Comparison of ENCODE assay signal across 16 cellular contexts in genomic region chr2:8495189-8495855, GRCh38.
DNase-seq lines count a peak whose midpoint lies in the region; ATAC-seq and TF ChIP-seq lines count a peak whose summit lies in the region.
"Had no signal": no experiment of that assay in that cellular context is flagged by ENCODE, and none has a peak within 500 bp of the region (broad histone marks: within the 10 kb centered on the region; RNA-seq: fewer than 3 reads in every experiment).

No MANE protein-coding gene starts in this region.

- no peak for ATAC-seq in GM18858 (IDR thresholded peaks at IDR 0.05; ENCODE audit: unreplicated experiment)
- ATAC-seq: GM23338 had no signal

- no peak overlapping the region for H3K4me2 ChIP-seq in mesenchymal stem cell (ENCODE audit: low read length, poor library complexity, severe bottlenecking)
- H3K4me2 ChIP-seq: GM23338 had no signal

- H2BK12ac ChIP-seq in mesenchymal stem cell (ENCODE audit: low read length in 2 of 2) = no peak overlapping the region

- no peak overlapping the region for H3K23ac ChIP-seq in mesenchymal stem cell (ENCODE audit: low read length in 2 of 2)

- H3K36me3 ChIP-seq in mesenchymal stem cell (ENCODE audit: control insufficient read depth in 1 of 2, insufficient read depth in 2 of 2, low read depth in 1 of 2, low read length in 2 of 2) (no peaks in the 10 kb centered on the region), Caco-2 (ENCODE audit: control insufficient read depth, insufficient read depth, low read length) (no peaks in the 10 kb centered on the region)
- H3K36me3 ChIP-seq: cardiac muscle cell had no signal

- no peak overlapping the region for H2BK5ac ChIP-seq in mesenchymal stem cell (ENCODE audit: low read depth, low read length, poor library complexity, severe bottlenecking)

- no peak overlapping the region for H3K27ac Mint-ChIP-seq in Caco-2 (ENCODE audit: unreplicated experiment)
- H3K27ac Mint-ChIP-seq: GM23338 had no signal

- no peaks in the 10 kb centered on the region for H3K27me3 Mint-ChIP-seq in Caco-2 (ENCODE audit: insufficient read depth, unreplicated experiment)

- H2BK120ac ChIP-seq in mesenchymal stem cell (ENCODE audit: low read depth, low read length) = no peak overlapping the region

- H3K27ac ChIP-seq in 22Rv1 (peak overlapping the region; percentile 97), mesenchymal stem cell (ENCODE audit: low read length, poor library complexity, severe bottlenecking) (no peak overlapping the region)

- CTCF ChIA-PET in Caco-2 (lab: Charles Lee) = no interaction called here

- H2BK15ac ChIP-seq in mesenchymal stem cell (ENCODE audit: low read depth, poor library complexity, severe bottlenecking) = no peak overlapping the region

- no peak overlapping the region for H2AFZ ChIP-seq in mesenchymal stem cell (ENCODE audit: low read depth, low read length)
- H2AFZ ChIP-seq: GM23338 had no signal

- no peak overlapping the region for H3K4me3 Mint-ChIP-seq in Caco-2 (ENCODE audit: unreplicated experiment)
- H3K4me3 Mint-ChIP-seq: GM23338 had no signal

- 90% methylated on average over 11 of the region's 12 CpGs for whole genome bisulfite sequencing in mesenchymal stem cell

- TF ChIP-seq CTCF in 22Rv1 (IDR thresholded peaks at IDR 0.05) (no peak), Caco-2 (IDR thresholded peaks at IDR 0.05; ENCODE audit: insufficient read depth in 1 of 2, low read depth in 1 of 2, low read length in 1 of 2, severe bottlenecking in 1 of 2, unreplicated experiment in 1 of 2) (no peak)

- H3K9ac ChIP-seq in mesenchymal stem cell (ENCODE audit: low read length) = no peak overlapping the region

- no peaks in the 10 kb centered on the region for H3K9me3 Mint-ChIP-seq in Caco-2 (ENCODE audit: unreplicated experiment)
- H3K9me3 Mint-ChIP-seq: GM23338 had no signal

- peaks cover 25% of the 10 kb centered on the region for H3K4me1 ChIP-seq in mesenchymal stem cell (ENCODE audit: control insufficient read depth, insufficient read depth, low read depth, low read length)
- peaks cover 16% of the 10 kb centered on the region for H3K4me1 ChIP-seq in Caco-2

- peak overlapping the region in 1 of 2 experiments; percentile 31 for H3K18ac ChIP-seq in mesenchymal stem cell (ENCODE audit: low read depth in 1 of 2, low read length in 2 of 2)

- peak overlapping the region; percentile 50 for H4K8ac ChIP-seq in mesenchymal stem cell (ENCODE audit: low read length)

- H3K36me3 Mint-ChIP-seq in Caco-2 (ENCODE audit: insufficient read depth, unreplicated experiment) = no peaks in the 10 kb centered on the region

- H3K27me3 ChIP-seq in mesenchymal stem cell (ENCODE audit: control insufficient read depth in 1 of 2, insufficient read depth in 1 of 2, low read length in 2 of 2) = peaks cover 0 to 15% of the 10 kb centered on the region in 2 experiments
- H3K27me3 ChIP-seq in Caco-2 (replicated peaks; ENCODE audit: control insufficient read depth, insufficient read depth, low read length) = no peaks in the 10 kb centered on the region
- H3K27me3 ChIP-seq: cardiac muscle cell had no signal

- no peak overlapping the region for H4K91ac ChIP-seq in mesenchymal stem cell (ENCODE audit: low read length)

- H3K9me3 ChIP-seq in mesenchymal stem cell (ENCODE audit: control insufficient read depth, low read length) (no peaks in the 10 kb centered on the region), Caco-2 (no peaks in the 10 kb centered on the region)

- intact Hi-C loops in Caco-2 (cut with micrococcal nuclease; ENCODE audit: unreplicated experiment) = no loop called here

- H3K4me1 Mint-ChIP-seq in Caco-2 (ENCODE audit: low read depth, unreplicated experiment) = peaks cover 20% of the 10 kb centered on the region

- POLR2A ChIA-PET in Caco-2 (lab: Charles Lee) = interaction anchor here (1.4 kb wide), 1 partner anchor 186 kb away, joined by 3 read pairs; the partner anchor contains the start of gene ID2

- DNase-seq in COLO668 (lab: John Stamatoyannopoulos, UW; ENCODE audit: unreplicated experiment) (peak; percentile 63), SHP77 (lab: John Stamatoyannopoulos, UW) (peak; percentile 87 to 92), mesenchymal stem cell (no peak), Caco-2 (no peak), NCI-H1436 treated with DMSO at 0.1 percent for 48 hours (lab: John Stamatoyannopoulos, UW) (no peak)
- DNase-seq: activated CD4-positive, alpha-beta T cell treated with anti-CD3 and anti-CD28 coated beads for 4 hours; activated CD8-positive, alpha-beta memory T cell treated with anti-CD3 and anti-CD28 coated beads, Interleukin-2, amount 50 U/mL, for 4 hours; activated gamma-delta T cell; erythroblast; mesendoderm; NCI-H1694 treated with DMSO at 0.1 percent for 48 hours; stimulated activated CD4-positive, alpha-beta T cell treated with anti-CD3 and anti-CD28 coated beads, Interleukin-12 subunit alpha, Interleukin-12 subunit beta, amount 100 ng/mL, for 4 hours had no signal

- no TSS peak for BruUV-seq in Caco-2 (replicated peaks; lab: Mats Ljungman, UMichigan)

- H3K4me3 ChIP-seq in mesenchymal stem cell (ENCODE audit: insufficient read depth in 1 of 2, low read depth in 1 of 2, low read length in 2 of 2) = no peak overlapping the region
- H3K4me3 ChIP-seq in Caco-2 (ENCODE audit: low read depth, low read length) = no peak overlapping the region
- H3K4me3 ChIP-seq: cardiac muscle cell, GM23338 had no signal

- no peak overlapping the region for H2AK5ac ChIP-seq in mesenchymal stem cell (ENCODE audit: low read length, severe bottlenecking)

- no peaks in the 10 kb centered on the region for H3K79me1 ChIP-seq in mesenchymal stem cell (replicated peaks; ENCODE audit: low read length, poor library complexity, severe bottlenecking)

- H3K14ac ChIP-seq in mesenchymal stem cell (ENCODE audit: low read length in 2 of 2) = peak overlapping the region in 1 of 2 experiments; percentile 26

- no peak overlapping the region for H3K4ac ChIP-seq in mesenchymal stem cell (ENCODE audit: low read depth in 1 of 2, low read length in 2 of 2)

Comparison
In these comparisons a context has a peak if more than half of its experiments do, and no peak if none do; other contexts are left out.
1. DNase-seq: peak in COLO668 (single experiment) and SHP77 (2 of 2); none in mesenchymal stem cell (single experiment), Caco-2 (0 of 2) and NCI-H1436 treated with DMSO at 0.1 percent for 48 hours (single experiment).